2 cellular contexts compared by ENCODE assay signal in the genomic region with DNA sequence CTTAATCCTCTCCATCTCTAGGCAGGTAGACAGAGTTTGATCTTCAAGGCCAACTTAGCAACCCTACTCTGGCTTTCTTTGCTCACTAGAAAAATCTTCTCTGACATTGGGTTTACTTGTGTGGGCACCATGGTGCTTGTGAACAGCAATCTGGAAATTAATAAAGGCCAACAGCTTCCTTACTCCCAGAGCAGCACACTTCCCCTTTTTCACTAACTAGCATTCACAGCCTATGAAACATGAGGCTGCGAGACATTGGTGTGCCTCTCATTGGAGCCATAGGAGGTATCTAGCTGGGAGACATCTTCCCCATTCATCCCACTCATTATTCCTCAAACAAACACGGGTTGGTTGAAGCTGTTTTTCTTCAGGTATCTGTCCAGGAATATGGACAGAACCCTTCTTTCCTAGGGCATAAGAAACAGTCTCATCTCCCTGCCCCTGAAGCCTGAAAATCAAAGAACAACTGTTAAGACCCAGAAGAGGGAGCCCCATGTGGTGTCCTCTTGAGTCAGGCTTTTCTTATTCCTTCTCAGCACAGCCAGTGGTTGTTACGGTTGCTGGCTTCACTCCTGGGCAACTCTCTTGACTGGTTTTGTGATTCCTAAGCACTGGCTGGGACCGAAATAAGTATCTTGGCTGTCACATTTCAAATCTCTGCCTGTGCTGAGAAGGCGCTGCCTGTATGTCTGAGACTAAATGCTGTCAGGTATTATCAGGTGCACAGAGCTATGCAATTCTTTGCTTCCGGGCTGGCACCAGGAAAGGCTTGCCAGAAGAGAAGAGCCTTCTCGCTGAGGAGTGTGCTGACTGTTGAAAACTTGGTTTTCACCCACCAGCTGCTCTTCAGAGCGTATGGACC.
TF ChIP-seq lines count a peak whose summit lies in the region.

No MANE protein-coding gene starts in this region.

TF ChIP-seq in K562, 482 proteins besides CTCF, POLR2A, EP300 and RAD21 (continued from another document):
- TF ChIP-seq, protein P1, sequence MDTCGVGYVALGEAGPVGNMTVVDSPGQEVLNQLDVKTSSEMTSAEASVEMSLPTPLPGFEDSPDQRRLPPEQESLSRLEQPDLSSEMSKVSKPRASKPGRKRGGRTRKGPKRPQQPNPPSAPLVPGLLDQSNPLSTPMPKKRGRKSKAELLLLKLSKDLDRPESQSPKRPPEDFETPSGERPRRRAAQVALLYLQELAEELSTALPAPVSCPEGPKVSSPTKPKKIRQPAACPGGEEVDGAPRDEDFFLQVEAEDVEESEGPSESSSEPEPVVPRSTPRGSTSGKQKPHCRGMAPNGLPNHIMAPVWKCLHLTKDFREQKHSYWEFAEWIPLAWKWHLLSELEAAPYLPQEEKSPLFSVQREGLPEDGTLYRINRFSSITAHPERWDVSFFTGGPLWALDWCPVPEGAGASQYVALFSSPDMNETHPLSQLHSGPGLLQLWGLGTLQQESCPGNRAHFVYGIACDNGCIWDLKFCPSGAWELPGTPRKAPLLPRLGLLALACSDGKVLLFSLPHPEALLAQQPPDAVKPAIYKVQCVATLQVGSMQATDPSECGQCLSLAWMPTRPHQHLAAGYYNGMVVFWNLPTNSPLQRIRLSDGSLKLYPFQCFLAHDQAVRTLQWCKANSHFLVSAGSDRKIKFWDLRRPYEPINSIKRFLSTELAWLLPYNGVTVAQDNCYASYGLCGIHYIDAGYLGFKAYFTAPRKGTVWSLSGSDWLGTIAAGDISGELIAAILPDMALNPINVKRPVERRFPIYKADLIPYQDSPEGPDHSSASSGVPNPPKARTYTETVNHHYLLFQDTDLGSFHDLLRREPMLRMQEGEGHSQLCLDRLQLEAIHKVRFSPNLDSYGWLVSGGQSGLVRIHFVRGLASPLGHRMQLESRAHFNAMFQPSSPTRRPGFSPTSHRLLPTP (IDR thresholded peaks at IDR 0.05; ENCODE audit: borderline replicate concordance, extremely low read depth, insufficient read length) = no peak

TF ChIP-seq in HepG2, 621 proteins besides CTCF, POLR2A, EP300 and RAD21 (continued from another document):
- TF ChIP-seq, protein P2, sequence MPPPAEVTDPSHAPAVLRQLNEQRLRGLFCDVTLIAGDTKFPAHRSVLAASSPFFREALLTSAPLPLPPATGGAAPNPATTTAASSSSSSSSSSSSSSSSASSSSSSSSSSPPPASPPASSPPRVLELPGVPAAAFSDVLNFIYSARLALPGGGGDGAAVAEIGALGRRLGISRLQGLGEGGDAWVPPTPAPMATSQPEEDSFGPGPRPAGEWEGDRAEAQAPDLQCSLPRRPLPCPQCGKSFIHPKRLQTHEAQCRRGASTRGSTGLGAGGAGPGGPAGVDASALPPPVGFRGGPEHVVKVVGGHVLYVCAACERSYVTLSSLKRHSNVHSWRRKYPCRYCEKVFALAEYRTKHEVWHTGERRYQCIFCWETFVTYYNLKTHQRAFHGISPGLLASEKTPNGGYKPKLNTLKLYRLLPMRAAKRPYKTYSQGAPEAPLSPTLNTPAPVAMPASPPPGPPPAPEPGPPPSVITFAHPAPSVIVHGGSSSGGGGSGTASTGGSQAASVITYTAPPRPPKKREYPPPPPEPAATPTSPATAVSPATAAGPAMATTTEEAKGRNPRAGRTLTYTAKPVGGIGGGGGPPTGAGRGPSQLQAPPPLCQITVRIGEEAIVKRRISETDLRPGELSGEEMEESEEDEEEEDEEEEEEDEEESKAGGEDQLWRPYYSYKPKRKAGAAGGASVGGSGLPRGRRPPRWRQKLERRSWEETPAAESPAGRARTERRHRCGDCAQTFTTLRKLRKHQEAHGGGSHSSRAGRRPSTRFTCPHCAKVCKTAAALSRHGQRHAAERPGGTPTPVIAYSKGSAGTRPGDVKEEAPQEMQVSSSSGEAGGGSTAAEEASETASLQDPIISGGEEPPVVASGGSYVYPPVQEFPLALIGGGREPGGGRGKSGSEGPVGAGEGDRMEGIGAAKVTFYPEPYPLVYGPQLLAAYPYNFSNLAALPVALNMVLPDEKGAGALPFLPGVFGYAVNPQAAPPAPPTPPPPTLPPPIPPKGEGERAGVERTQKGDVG (CRISPR knock-in tag; IDR thresholded peaks at IDR 0.05; ENCODE audit: borderline replicate concordance) = no peak
- no peak for TF ChIP-seq ZNF20 (CRISPR knock-in tag; IDR thresholded peaks at IDR 0.05)
- no peak for TF ChIP-seq ZSCAN30 (CRISPR knock-in tag; IDR thresholded peaks at IDR 0.05)
- TF ChIP-seq ZNF333 (CRISPR knock-in tag; IDR thresholded peaks at IDR 0.05; ENCODE audit: borderline replicate concordance) = no peak
- TF ChIP-seq, protein P3, sequence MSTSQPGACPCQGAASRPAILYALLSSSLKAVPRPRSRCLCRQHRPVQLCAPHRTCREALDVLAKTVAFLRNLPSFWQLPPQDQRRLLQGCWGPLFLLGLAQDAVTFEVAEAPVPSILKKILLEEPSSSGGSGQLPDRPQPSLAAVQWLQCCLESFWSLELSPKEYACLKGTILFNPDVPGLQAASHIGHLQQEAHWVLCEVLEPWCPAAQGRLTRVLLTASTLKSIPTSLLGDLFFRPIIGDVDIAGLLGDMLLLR (CRISPR knock-in tag; IDR thresholded peaks at IDR 0.05) = no peak
- TF ChIP-seq MEF2D (CRISPR knock-in tag; IDR thresholded peaks at IDR 0.05) = no peak
- TF ChIP-seq SMARCE1 (IDR thresholded peaks at IDR 0.05; ENCODE audit: borderline replicate concordance) = no peak
- TF ChIP-seq ZNF883 (CRISPR knock-in tag; IDR thresholded peaks at IDR 0.05; ENCODE audit: not compliant biosample characterization) = no peak
- TF ChIP-seq SRSF1 (optimal IDR thresholded peaks at IDR 0.05; ENCODE audit: low read depth, low read length) = no peak
- no peak for TF ChIP-seq TBX2 (CRISPR knock-in tag; IDR thresholded peaks at IDR 0.05; ENCODE audit: borderline replicate concordance)
- TF ChIP-seq, protein P4, sequence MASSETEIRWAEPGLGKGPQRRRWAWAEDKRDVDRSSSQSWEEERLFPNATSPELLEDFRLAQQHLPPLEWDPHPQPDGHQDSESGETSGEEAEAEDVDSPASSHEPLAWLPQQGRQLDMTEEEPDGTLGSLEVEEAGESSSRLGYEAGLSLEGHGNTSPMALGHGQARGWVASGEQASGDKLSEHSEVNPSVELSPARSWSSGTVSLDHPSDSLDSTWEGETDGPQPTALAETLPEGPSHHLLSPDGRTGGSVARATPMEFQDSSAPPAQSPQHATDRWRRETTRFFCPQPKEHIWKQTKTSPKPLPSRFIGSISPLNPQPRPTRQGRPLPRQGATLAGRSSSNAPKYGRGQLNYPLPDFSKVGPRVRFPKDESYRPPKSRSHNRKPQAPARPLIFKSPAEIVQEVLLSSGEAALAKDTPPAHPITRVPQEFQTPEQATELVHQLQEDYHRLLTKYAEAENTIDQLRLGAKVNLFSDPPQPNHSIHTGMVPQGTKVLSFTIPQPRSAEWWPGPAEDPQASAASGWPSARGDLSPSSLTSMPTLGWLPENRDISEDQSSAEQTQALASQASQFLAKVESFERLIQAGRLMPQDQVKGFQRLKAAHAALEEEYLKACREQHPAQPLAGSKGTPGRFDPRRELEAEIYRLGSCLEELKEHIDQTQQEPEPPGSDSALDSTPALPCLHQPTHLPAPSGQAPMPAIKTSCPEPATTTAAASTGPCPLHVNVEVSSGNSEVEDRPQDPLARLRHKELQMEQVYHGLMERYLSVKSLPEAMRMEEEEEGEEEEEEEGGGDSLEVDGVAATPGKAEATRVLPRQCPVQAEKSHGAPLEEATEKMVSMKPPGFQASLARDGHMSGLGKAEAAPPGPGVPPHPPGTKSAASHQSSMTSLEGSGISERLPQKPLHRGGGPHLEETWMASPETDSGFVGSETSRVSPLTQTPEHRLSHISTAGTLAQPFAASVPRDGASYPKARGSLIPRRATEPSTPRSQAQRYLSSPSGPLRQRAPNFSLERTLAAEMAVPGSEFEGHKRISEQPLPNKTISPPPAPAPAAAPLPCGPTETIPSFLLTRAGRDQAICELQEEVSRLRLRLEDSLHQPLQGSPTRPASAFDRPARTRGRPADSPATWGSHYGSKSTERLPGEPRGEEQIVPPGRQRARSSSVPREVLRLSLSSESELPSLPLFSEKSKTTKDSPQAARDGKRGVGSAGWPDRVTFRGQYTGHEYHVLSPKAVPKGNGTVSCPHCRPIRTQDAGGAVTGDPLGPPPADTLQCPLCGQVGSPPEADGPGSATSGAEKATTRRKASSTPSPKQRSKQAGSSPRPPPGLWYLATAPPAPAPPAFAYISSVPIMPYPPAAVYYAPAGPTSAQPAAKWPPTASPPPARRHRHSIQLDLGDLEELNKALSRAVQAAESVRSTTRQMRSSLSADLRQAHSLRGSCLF (CRISPR knock-in tag; IDR thresholded peaks at IDR 0.05; ENCODE audit: borderline replicate concordance) = no peak
- no peak for TF ChIP-seq THYN1 (CRISPR knock-in tag; IDR thresholded peaks at IDR 0.05; ENCODE audit: borderline replicate concordance, low read depth)
- no peak for TF ChIP-seq BRD4 (CRISPR knock-in tag; IDR thresholded peaks at IDR 0.05)
